9 cellular contexts compared by ENCODE assay signal in genomic region chr7:85185355-85186082, GRCh38. TPM values are rescaled to one million over a fixed set of nuclear protein-coding genes. Genes with fewer than 3 reads are reported as not detected.
A peak's percentile ranks its signal among the peaks of the same experiment; 100 is the strongest.
DNase-seq lines count a peak whose midpoint lies in the region; ATAC-seq and TF ChIP-seq lines count a peak whose summit lies in the region.
"Had no signal": no experiment of that assay in that cellular context is flagged by ENCODE, and none has a peak within 500 bp of the region (broad histone marks: within the 10 kb centered on the region; RNA-seq: fewer than 3 reads in every experiment).

No MANE protein-coding gene starts in this region.

- no peaks in the 10 kb centered on the region for H3K36me3 ChIP-seq in Peyer's patch
- no peaks in the 10 kb centered on the region for H3K36me3 ChIP-seq in esophagus muscularis mucosa
- H3K36me3 ChIP-seq in mucosa of stomach (ENCODE audit: control insufficient read depth, insufficient read depth, low read length), result no peaks in the 10 kb centered on the region

- TF ChIP-seq CTCF in Peyer's patch (IDR thresholded peaks at IDR 0.05) (peak in 2 of 6 experiments; percentile 20 to 24), esophagus muscularis mucosa (IDR thresholded peaks at IDR 0.05) (no peak)
- no peak for TF ChIP-seq CTCF in activated CD8-positive, alpha-beta T cell treated with anti-CD3 and anti-CD28 coated beads for 36 hours (IDR thresholded peaks at IDR 0.05)

- POLR2A ChIA-PET in activated CD8-positive, alpha-beta T cell treated with anti-CD3 and anti-CD28 coated beads for 36 hours (lab: Charles Lee), result no interaction called here

- DNase-seq in NCI-H2171 treated with DMSO at 0.1 percent for 48 hours (lab: John Stamatoyannopoulos, UW) (peak; percentile 37), NCI-H2171 (lab: John Stamatoyannopoulos, UW) (no peak), Peyer's patch (peak in 2 of 3 donors; percentile 62), esophagus muscularis mucosa (ENCODE audit: extremely low spot score) (no peak), NCI-H1436 treated with DMSO at 0.1 percent for 48 hours (lab: John Stamatoyannopoulos, UW) (no peak)
- no peak for DNase-seq in activated CD8-positive, alpha-beta T cell treated with anti-CD3 and anti-CD28 coated beads for 36 hours
- DNase-seq in stimulated activated CD4-positive, alpha-beta T cell treated with anti-CD3 and anti-CD28 coated beads, Interleukin-12 subunit alpha, Interleukin-12 subunit beta, amount 100 ng/mL, for 4 hours, result no peak
- DNase-seq: CD4-positive, CD25-positive, alpha-beta regulatory T cell had no signal

- no peak overlapping the region for H3K27ac Mint-ChIP-seq in activated CD8-positive, alpha-beta T cell treated with anti-CD3 and anti-CD28 coated beads for 36 hours
- H3K27ac Mint-ChIP-seq: CD4-positive, CD25-positive, alpha-beta regulatory T cell had no signal

- H3K4me1 Mint-ChIP-seq in activated CD8-positive, alpha-beta T cell treated with anti-CD3 and anti-CD28 coated beads for 36 hours (ENCODE audit: low read depth), result no peaks in the 10 kb centered on the region
- H3K4me1 Mint-ChIP-seq: CD4-positive, CD25-positive, alpha-beta regulatory T cell had no signal

- TF ChIP-seq POLR2A in Peyer's patch (IDR thresholded peaks at IDR 0.05) (no peak), esophagus muscularis mucosa (IDR thresholded peaks at IDR 0.05; ENCODE audit: low read depth) (no peak)

- peaks cover 21% of the 10 kb centered on the region for H3K27me3 Mint-ChIP-seq in activated CD8-positive, alpha-beta T cell treated with anti-CD3 and anti-CD28 coated beads for 36 hours
- H3K27me3 Mint-ChIP-seq: CD4-positive, CD25-positive, alpha-beta regulatory T cell had no signal

- H3K27ac ChIP-seq in Peyer's patch, result peak overlapping the region; percentile 44 to 85 (median 78)
- peak overlapping the region; percentile 19 to 44 (median 36) for H3K27ac ChIP-seq in esophagus muscularis mucosa (replicated peaks in 1 of 4)

- WGBS in esophagus muscularis mucosa, result under 1% methylated on average over 36 of the region's 42 CpGs

- CTCF ChIA-PET in activated CD8-positive, alpha-beta T cell treated with anti-CD3 and anti-CD28 coated beads for 36 hours (lab: Charles Lee), result no interaction called here

- no peak for ATAC-seq in activated CD8-positive, alpha-beta T cell treated with anti-CD3 and anti-CD28 coated beads for 36 hours

- peak overlapping the region; percentile 44 to 67 (median 54) for H3K4me3 ChIP-seq in Peyer's patch
- peak overlapping the region; percentile 53 to 65 (median 56) for H3K4me3 ChIP-seq in esophagus muscularis mucosa
- H3K4me3 ChIP-seq in mucosa of stomach (ENCODE audit: low read length), result no peak overlapping the region

- intact Hi-C loops in esophagus muscularis mucosa (cut with DNase I), result loop anchor here (10.0 kb wide), 1 partner anchor 141 kb away; no protein-coding TSS in a partner anchor
- intact Hi-C loops in activated CD8-positive, alpha-beta T cell treated with anti-CD3 and anti-CD28 coated beads for 36 hours (cut with micrococcal nuclease), result no loop called here

- peak overlapping the region; percentile 31 for H3K9ac ChIP-seq in mucosa of stomach (ENCODE audit: low read length)

- H3K9me3 ChIP-seq in Peyer's patch, result no peaks in the 10 kb centered on the region
- H3K9me3 ChIP-seq in esophagus muscularis mucosa, result no peaks in the 10 kb centered on the region
- no peaks in the 10 kb centered on the region for H3K9me3 ChIP-seq in mucosa of stomach (ENCODE audit: control insufficient read depth, low read length)

- H3K36me3 Mint-ChIP-seq in activated CD8-positive, alpha-beta T cell treated with anti-CD3 and anti-CD28 coated beads for 36 hours (ENCODE audit: low read depth), result no peaks in the 10 kb centered on the region
- H3K36me3 Mint-ChIP-seq: CD4-positive, CD25-positive, alpha-beta regulatory T cell had no signal

- H3K27me3 ChIP-seq in Peyer's patch (no peaks in the 10 kb centered on the region), esophagus muscularis mucosa (peaks cover 0 to 35% (median 0%) of the 10 kb centered on the region in 4 donors), mucosa of stomach (ENCODE audit: control insufficient read depth, insufficient read depth, low read length) (peaks cover 33% of the 10 kb centered on the region)

- no peak overlapping the region for H3K4me3 Mint-ChIP-seq in activated CD8-positive, alpha-beta T cell treated with anti-CD3 and anti-CD28 coated beads for 36 hours
- H3K4me3 Mint-ChIP-seq: CD4-positive, CD25-positive, alpha-beta regulatory T cell had no signal

- H3K4me1 ChIP-seq in Peyer's patch, result no peaks in the 10 kb centered on the region
- H3K4me1 ChIP-seq in esophagus muscularis mucosa, result peaks cover 5 to 30% (median 27%) of the 10 kb centered on the region in 4 donors
- H3K4me1 ChIP-seq in mucosa of stomach (ENCODE audit: control insufficient read depth, insufficient read depth, low read length), result peaks cover 5% of the 10 kb centered on the region

- peaks cover 3% of the 10 kb centered on the region for H3K9me3 Mint-ChIP-seq in activated CD8-positive, alpha-beta T cell treated with anti-CD3 and anti-CD28 coated beads for 36 hours

- no peak for TF ChIP-seq EP300 in esophagus muscularis mucosa (IDR thresholded peaks at IDR 0.05)

RNA-seq across cellular contexts. Expression of gene SEMA3D, which starts 1.3 kb away (rescaled TPM):
- total RNA-seq in Peyer's patch (1 to 10 TPM; 4.5 to 7.6 (median 6.5) TPM), esophagus muscularis mucosa (1 to 10 TPM in 3 of 4 donors, under 1 TPM in 1; 0.42 to 2.2 (median 1.4) TPM)
- total RNA-seq in activated CD8-positive, alpha-beta T cell treated with anti-CD3 and anti-CD28 coated beads for 36 hours, result not detected
- total RNA-seq: CD4-positive, CD25-positive, alpha-beta regulatory T cell had no signal

Comparison
In these comparisons a context has a peak if more than half of its experiments do, and no peak if none do; other contexts are left out.
1. DNase-seq: peak in NCI-H2171 treated with DMSO at 0.1 percent for 48 hours (single experiment) and Peyer's patch (2 of 3); none in NCI-H2171 (single experiment), esophagus muscularis mucosa (single experiment), NCI-H1436 treated with DMSO at 0.1 percent for 48 hours (single experiment), activated CD8-positive, alpha-beta T cell treated with anti-CD3 and anti-CD28 coated beads for 36 hours (single experiment) and stimulated activated CD4-positive, alpha-beta T cell treated with anti-CD3 and anti-CD28 coated beads, Interleukin-12 subunit alpha, Interleukin-12 subunit beta, amount 100 ng/mL, for 4 hours (single experiment).